8 cellular contexts compared by ENCODE assay signal in the genomic region with DNA sequence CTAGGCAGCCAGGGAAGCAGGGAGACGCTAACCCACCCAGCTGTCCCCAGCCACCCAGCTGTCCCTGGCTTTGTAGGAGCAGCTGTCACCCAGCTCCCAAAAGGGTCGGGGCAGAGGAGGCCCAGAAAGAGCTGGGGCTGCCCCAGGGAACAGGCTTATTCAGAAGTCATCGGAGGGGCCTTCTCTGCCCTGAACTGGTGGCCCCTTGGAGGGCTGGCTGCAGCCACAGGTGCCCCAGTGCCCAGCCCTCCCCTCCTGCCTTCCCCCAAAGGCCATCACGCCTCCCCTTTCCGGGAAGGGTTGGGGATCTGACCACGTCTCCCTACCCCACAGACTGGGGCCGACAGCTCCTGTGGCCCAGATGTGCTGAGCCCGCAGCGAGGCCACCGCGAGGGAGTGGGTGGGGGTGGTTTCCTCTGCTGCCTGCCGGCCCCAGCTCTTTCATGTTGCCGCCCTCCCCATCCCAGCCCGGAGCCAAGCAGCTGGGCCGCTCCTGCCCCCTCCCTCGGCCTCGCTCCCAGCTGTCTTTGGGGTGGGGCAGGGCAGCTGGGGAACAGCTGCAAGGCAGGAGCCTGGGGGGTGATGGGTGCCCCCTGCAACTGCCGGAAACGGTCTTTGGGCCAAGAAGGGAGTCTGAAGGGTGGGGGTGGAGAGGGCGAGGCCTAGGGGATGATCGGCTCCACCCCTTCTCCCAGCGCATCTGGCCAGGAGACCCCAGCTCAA. TPM values are rescaled to one million over a fixed set of nuclear protein-coding genes. Genes with fewer than 3 reads are reported as not detected.
DNase-seq lines count a peak whose midpoint lies in the region; ATAC-seq, FAIRE-seq and TF ChIP-seq lines count a peak whose summit lies in the region.

No MANE protein-coding gene starts in this region.

- no peaks in the 10 kb centered on the region for H3K9me3 Mint-ChIP-seq in Calu3 (ENCODE audit: low read depth, unreplicated experiment)

- peak overlapping the region in 1 of 2 experiments; percentile 6; a peak in 1 of 4 replicates for H3K4me2 ChIP-seq in H1 (ENCODE audit: insufficient read depth in 1 of 2, low read depth in 2 of 2, low read length in 2 of 2)
- peak overlapping the region; percentile 11 for H3K4me2 ChIP-seq in neuronal stem cell (ENCODE audit: insufficient read depth, low read length, poor library complexity, severe bottlenecking)

- H2BK20ac ChIP-seq in H1 (ENCODE audit: low read length) = 0 out of 2 replicates have a peak overlapping the region, but pooled peaks have one; percentile 27

- TF ChIP-seq POLR2A in H1 (IDR thresholded peaks at IDR 0.05; ENCODE audit: control extremely low read depth in 1 of 2, low read depth in 2 of 2, low read length in 2 of 2) = no peak

- no peak overlapping the region for H3K56ac ChIP-seq in H1 (replicated peaks; ENCODE audit: insufficient read length, low read depth, low read length)

- H3K79me2 ChIP-seq in H1 (ENCODE audit: control insufficient read depth in 1 of 2, insufficient read depth in 2 of 2, low read length in 2 of 2) = no peaks in the 10 kb centered on the region

- peaks cover 7% of the 10 kb centered on the region for H3K4me1 Mint-ChIP-seq in Calu3 (ENCODE audit: low read depth, unreplicated experiment)

- H4K91ac ChIP-seq in H1 (replicated peaks; ENCODE audit: insufficient read length, low read length) = no peak overlapping the region
- no peak overlapping the region for H4K91ac ChIP-seq in neuronal stem cell (ENCODE audit: low read depth, low read length, poor library complexity)

- H3K23ac ChIP-seq in H1 (ENCODE audit: insufficient read length) (no peak overlapping the region), neuronal stem cell (ENCODE audit: low read depth, low read length, poor library complexity) (peak overlapping the region; percentile 25)

- H3K4me3 ChIP-seq in H1 (ENCODE audit: extremely low read depth in 1 of 4, insufficient read depth in 2 of 4, low read depth in 3 of 4, low read length in 4 of 4) (peak overlapping the region in 1 of 4 experiments; percentile 16; a peak in 1 of 8 replicates), neuronal stem cell (ENCODE audit: low read length in 2 of 2) (no peak overlapping the region)

- H2BK5ac ChIP-seq in H1 (ENCODE audit: low read depth, low read length) (peak overlapping the region; percentile 60; the same call in 1 of the 2 replicates), neuronal stem cell (ENCODE audit: low read length) (peak overlapping the region; percentile 87)

- H3K27me3 ChIP-seq in H1 (replicated peaks in 1 of 4; ENCODE audit: control insufficient read depth in 3 of 4, extremely low read depth in 1 of 4, insufficient read depth in 3 of 4, low read length in 3 of 4) (no peaks in the 10 kb centered on the region), neuronal stem cell (ENCODE audit: control insufficient read depth in 3 of 3, insufficient read depth in 3 of 3, low read depth in 1 of 3, low read length in 3 of 3) (no peaks in the 10 kb centered on the region)

- no peak overlapping the region for H2AFZ ChIP-seq in H1 (ENCODE audit: low read length)
- peak overlapping the region; percentile 16 for H2AFZ ChIP-seq in neuronal stem cell (ENCODE audit: low read length)

- POLR2A ChIA-PET in H1 (lab: Charles Lee; ENCODE audit: partially characterized antibody) = interaction anchor here (1.2 to 6.5 kb wide), 6 partner anchors 9 to 53 kb away, joined by 3 to 39 read pairs (median 6); a partner anchor contains a TSS

- no peaks in the 10 kb centered on the region for H3K27me3 Mint-ChIP-seq in Calu3 (ENCODE audit: unreplicated experiment)

- TF ChIP-seq CTCF in H1 (IDR thresholded peaks at IDR 0.05; ENCODE audit: control extremely low read depth in 1 of 3, insufficient read depth in 1 of 3, low read depth in 1 of 3, low read length in 3 of 3) (no peak), Calu3 (IDR thresholded peaks at IDR 0.05; ENCODE audit: unreplicated experiment) (no peak)

- no peak overlapping the region for H2AK5ac ChIP-seq in H1 (ENCODE audit: low read depth, low read length)
- peak overlapping the region; percentile 90 for H2AK5ac ChIP-seq in neuronal stem cell (ENCODE audit: low read depth, low read length)

- H3K23me2 ChIP-seq in H1 (ENCODE audit: low read depth, low read length) = no peaks in the 10 kb centered on the region

- H3K79me1 ChIP-seq in H1 (ENCODE audit: low read depth, low read length) (no peaks in the 10 kb centered on the region), neuronal stem cell (ENCODE audit: low read depth, low read length) (peaks cover 3% of the 10 kb centered on the region)

- H3K27ac Mint-ChIP-seq in Calu3 (ENCODE audit: unreplicated experiment) = no peak overlapping the region

- peak; percentile 64 for DNase-seq in D341Med (ENCODE audit: low spot score)
- DNase-seq in activated CD4-positive, alpha-beta T cell treated with anti-CD3 and anti-CD28 coated beads for 1 hour = peak; percentile 27
- DNase-seq in H1 (ENCODE audit: low read depth in 1 of 2, low spot score in 2 of 2) = peak in 1 of 2 experiments; percentile 62
- DNase-seq in neuronal stem cell (ENCODE audit: low spot score) = no peak
- DNase-seq in amniotic stem cell (lab: John Stamatoyannopoulos, UW) = no peak
- no peak for DNase-seq in Calu3

- intact Hi-C loops in Calu3 (cut with micrococcal nuclease; ENCODE audit: unreplicated experiment) = no loop called here

- no peak overlapping the region for H2BK120ac ChIP-seq in H1 (replicated peaks; ENCODE audit: low read depth, low read length)
- H2BK120ac ChIP-seq in neuronal stem cell (ENCODE audit: low read depth, low read length) = peak overlapping the region; percentile 87

- H2BK12ac ChIP-seq in H1 (ENCODE audit: low read depth, low read length) (no peak overlapping the region), neuronal stem cell (ENCODE audit: low read length) (peak overlapping the region; percentile 16)

- WGBS in H1 (ENCODE audit: extremely low coverage in 1 of 2, insufficient coverage in 1 of 2, insufficient read length in 1 of 2, insufficient replicate concordance in 2 of 2, low coverage in 1 of 2, low lambda C conversion rate in 2 of 2, missing lambda C conversion rate in 1 of 2), 2 experiments = 68% methylated on average over 13 of the region's 22 CpGs; no CpG with 5 or more reads in 1 of the 2 experiments
- no CpG with 5 or more reads among the region's 22 CpGs for WGBS in neuronal stem cell (ENCODE audit: extremely low coverage in 2 of 2, insufficient read length in 2 of 2, insufficient replicate concordance in 1 of 2), 2 donors

- H4K5ac ChIP-seq in H1 (ENCODE audit: insufficient read length, low read depth, low read length) = no peak overlapping the region

- no peaks in the 10 kb centered on the region for H3K9me3 ChIP-seq in H1 (ENCODE audit: insufficient read depth in 2 of 2, low read depth in 1 of 2, low read length in 1 of 2)
- no peaks in the 10 kb centered on the region for H3K9me3 ChIP-seq in neuronal stem cell (replicated peaks in 1 of 2; ENCODE audit: control insufficient read depth in 2 of 2, insufficient read depth in 1 of 2, low read depth in 1 of 2, low read length in 2 of 2)

- H3K14ac ChIP-seq in H1 (ENCODE audit: insufficient read length) (no peak overlapping the region), neuronal stem cell (ENCODE audit: low read length) (peak overlapping the region; percentile 14)

- no TSS peak for BruUV-seq in Calu3 (replicated peaks; lab: Mats Ljungman, UMichigan)

- peaks cover 24% of the 10 kb centered on the region for H3K36me3 Mint-ChIP-seq in Calu3 (ENCODE audit: insufficient read depth, unreplicated experiment)

- H4K20me1 ChIP-seq in H1 (replicated peaks in 1 of 2; ENCODE audit: control insufficient read depth in 1 of 2, insufficient read depth in 2 of 2, low read length in 2 of 2) = peaks cover 0 to 2% of the 10 kb centered on the region in 2 experiments

- H4K8ac ChIP-seq in H1 (ENCODE audit: extremely low read depth, insufficient read depth, low read length) = peak overlapping the region; percentile 25; the same call in 1 of the 2 replicates
- H4K8ac ChIP-seq in neuronal stem cell (ENCODE audit: low read depth, low read length) = peak overlapping the region; percentile 65

- H3K18ac ChIP-seq in H1 (ENCODE audit: extremely low read depth, low read length) (peak overlapping the region; percentile 38), neuronal stem cell (ENCODE audit: low read length) (peak overlapping the region; percentile 93)

- FAIRE-seq in H1 (lab: Jason Lieb, UNC) = no peak

- CTCF ChIA-PET in H1 (lab: Charles Lee; ENCODE audit: partially characterized antibody) = interaction anchor here (1.0 to 13.0 kb wide), 6 partner anchors 9 to 77 kb away, joined by 3 to 145 read pairs (median 9); no protein-coding TSS in a partner anchor
- CTCF ChIA-PET in Calu3 (lab: Charles Lee) = no interaction called here

- TF ChIP-seq EP300 in H1 (IDR thresholded peaks at IDR 0.05; ENCODE audit: borderline replicate concordance in 1 of 2, low read depth in 2 of 2, low read length in 2 of 2) = no peak

- H3K9ac ChIP-seq in H1 (replicated peaks in 1 of 4; ENCODE audit: extremely low read depth in 1 of 4, low read depth in 3 of 4, low read length in 3 of 4) (no peak overlapping the region; a peak in 1 of 7 replicates), neuronal stem cell (ENCODE audit: low read depth, low read length, poor library complexity) (peak overlapping the region; percentile 80)

- H3K27ac ChIP-seq in H1 (ENCODE audit: low read depth, low read length) (no peak overlapping the region), neuronal stem cell (replicated peaks; ENCODE audit: low read length) (no peak overlapping the region)

- ATAC-seq in GM19467 (IDR thresholded peaks at IDR 0.05; ENCODE audit: unreplicated experiment) (peak; percentile 78), HG03571 (IDR thresholded peaks at IDR 0.05; ENCODE audit: unreplicated experiment) (peak; percentile 72)

- H3K4ac ChIP-seq in H1 (replicated peaks; ENCODE audit: insufficient read length, low read depth, low read length) (no peak overlapping the region), neuronal stem cell (ENCODE audit: low read length) (no peak overlapping the region)

- no peak overlapping the region for H2BK15ac ChIP-seq in H1 (ENCODE audit: low read length)
- peak overlapping the region; percentile 75 for H2BK15ac ChIP-seq in neuronal stem cell (ENCODE audit: low read length)

- no peak overlapping the region for H3K4me3 Mint-ChIP-seq in Calu3 (ENCODE audit: low read depth, unreplicated experiment)

- TF ChIP-seq RAD21 in H1 (IDR thresholded peaks at IDR 0.05 in 1 of 2, conservative IDR thresholded peaks at IDR 0.05 in 1 of 2; ENCODE audit: low read depth in 2 of 2, low read length in 2 of 2) = no peak

- H3K4me1 ChIP-seq in H1 (replicated peaks in 1 of 4; ENCODE audit: control insufficient read depth in 3 of 4, insufficient read depth in 4 of 4, low read length in 3 of 4) (peaks cover 0 to 12% (median 7%) of the 10 kb centered on the region in 4 experiments; a peak in 5 of 7 replicates), neuronal stem cell (ENCODE audit: control insufficient read depth in 2 of 2, insufficient read depth in 1 of 2, low read depth in 1 of 2, low read length in 2 of 2) (peaks cover 12 to 15% of the 10 kb centered on the region in 2 donors)

- peaks cover 0 to 12% (median 5%) of the 10 kb centered on the region in 4 experiments; a peak in 5 of 8 replicates for H3K36me3 ChIP-seq in H1 (ENCODE audit: control insufficient read depth in 2 of 4, insufficient read depth in 4 of 4, low read length in 3 of 4)
- H3K36me3 ChIP-seq in neuronal stem cell (replicated peaks in 1 of 2; ENCODE audit: control insufficient read depth in 2 of 2, insufficient read depth in 2 of 2, low read length in 2 of 2) = peaks cover 10 to 34% of the 10 kb centered on the region in 2 donors

RNA-seq across cellular contexts. Expression of a gene that starts 16.8 kb away (rescaled TPM):
- total RNA-seq in H1 (2021; fragmentation: NEBNext Ultra II Directional; extraction: Animal tissue kit (Norgen Biotek cat#: 25700)) = 35.4 and 38.8 TPM in 2 replicates
- polyA plus RNA-seq in H1 (2011; rRNA removed) = 24.9 and 34.6 TPM in 2 replicates
- 20.5 TPM for polyA plus RNA-seq in H1 (2011; cell fraction: cytosol; rRNA removed)
- polyA plus RNA-seq in H1 (2011; cell fraction: nucleus; rRNA removed) = 32.2 TPM
- 36.1 to 44.6 TPM (median 40.7 TPM) in 4 replicates for polyA plus RNA-seq in H1 (2012, experiment 1 of 2)
- polyA plus RNA-seq in H1 (2012, experiment 2 of 2) = 42.4 TPM
- polyA plus RNA-seq in H1 (2013, experiment 1 of 2) = 15.8 TPM
- 16.3 TPM for polyA plus RNA-seq in H1 (2013, experiment 2 of 2)
- 14.4 and 15.0 TPM in 2 replicates for polyA minus RNA-seq in H1 (2011; rRNA and poly(A)+ RNA removed)
- 20.2 TPM for polyA minus RNA-seq in H1 (2011; cell fraction: cytosol; rRNA and poly(A)+ RNA removed)
- polyA minus RNA-seq in H1 (2011; cell fraction: nucleus; rRNA and poly(A)+ RNA removed) = 21.2 TPM
- polyA plus RNA-seq in neuronal stem cell (2013, experiment 1 of 2) = 33.0 TPM
- polyA plus RNA-seq in neuronal stem cell (2013, experiment 2 of 2) = 34.2 TPM
- total RNA-seq in Calu3 (2022) = 52.1 and 66.3 TPM in 2 replicates

RNA-seq across cellular contexts. Expression of a gene that starts 53.1 kb away (rescaled TPM):
- 15.3 and 16.2 TPM in 2 replicates for total RNA-seq in H1 (2021; fragmentation: NEBNext Ultra II Directional; extraction: Animal tissue kit (Norgen Biotek cat#: 25700))
- 5.3 and 8.8 TPM in 2 replicates for polyA plus RNA-seq in H1 (2011; rRNA removed)
- polyA plus RNA-seq in H1 (2011; cell fraction: cytosol; rRNA removed) = 10.7 TPM
- 4.1 TPM for polyA plus RNA-seq in H1 (2011; cell fraction: nucleus; rRNA removed)
- polyA plus RNA-seq in H1 (2012, experiment 1 of 2) = 17.5 to 21.4 TPM (median 19.0 TPM) in 4 replicates
- 10.8 TPM for polyA plus RNA-seq in H1 (2012, experiment 2 of 2)
- 16.6 TPM for polyA plus RNA-seq in H1 (2013, experiment 1 of 2)
- polyA plus RNA-seq in H1 (2013, experiment 2 of 2) = 18.0 TPM
- polyA minus RNA-seq in H1 (2011; rRNA and poly(A)+ RNA removed) = 4.5 and 5.0 TPM in 2 replicates
- 4.0 TPM for polyA minus RNA-seq in H1 (2011; cell fraction: cytosol; rRNA and poly(A)+ RNA removed)
- 3.0 TPM for polyA minus RNA-seq in H1 (2011; cell fraction: nucleus; rRNA and poly(A)+ RNA removed)
- polyA plus RNA-seq in neuronal stem cell (2013, experiment 1 of 2) = 51.4 TPM
- 52.4 TPM for polyA plus RNA-seq in neuronal stem cell (2013, experiment 2 of 2)
- 5.2 and 5.6 TPM in 2 replicates for total RNA-seq in Calu3 (2022)

RNA-seq across cellular contexts. Expression of a gene that starts 53.4 kb away (rescaled TPM):
- 20.5 TPM in 2 replicates for total RNA-seq in H1 (2021; fragmentation: NEBNext Ultra II Directional; extraction: Animal tissue kit (Norgen Biotek cat#: 25700))
- 23.5 and 29.3 TPM in 2 replicates for polyA plus RNA-seq in H1 (2011; rRNA removed)
- 23.5 TPM for polyA plus RNA-seq in H1 (2011; cell fraction: cytosol; rRNA removed)
- 34.5 TPM for polyA plus RNA-seq in H1 (2011; cell fraction: nucleus; rRNA removed)
- 18.9 to 21.4 TPM (median 20.7 TPM) in 4 replicates for polyA plus RNA-seq in H1 (2012, experiment 1 of 2)
- polyA plus RNA-seq in H1 (2012, experiment 2 of 2) = 20.1 TPM
- polyA plus RNA-seq in H1 (2013, experiment 1 of 2) = 10.6 TPM
- polyA plus RNA-seq in H1 (2013, experiment 2 of 2) = 9.8 TPM
- 58.2 and 63.8 TPM in 2 replicates for polyA minus RNA-seq in H1 (2011; rRNA and poly(A)+ RNA removed)
- 17.2 TPM for polyA minus RNA-seq in H1 (2011; cell fraction: cytosol; rRNA and poly(A)+ RNA removed)
- 50.5 TPM for polyA minus RNA-seq in H1 (2011; cell fraction: nucleus; rRNA and poly(A)+ RNA removed)
- 3.9 TPM for polyA plus RNA-seq in neuronal stem cell (2013, experiment 1 of 2)
- polyA plus RNA-seq in neuronal stem cell (2013, experiment 2 of 2) = 4.0 TPM
- total RNA-seq in Calu3 (2022) = 21.2 and 22.9 TPM in 2 replicates

Comparison
In these comparisons a context has a peak if more than half of its experiments do, and no peak if none do; other contexts are left out.
1. DNase-seq: peak in D341Med (single experiment) and activated CD4-positive, alpha-beta T cell treated with anti-CD3 and anti-CD28 coated beads for 1 hour (single experiment); none in neuronal stem cell (single experiment), amniotic stem cell (single experiment) and Calu3 (single experiment).